In the genomic region with DNA sequence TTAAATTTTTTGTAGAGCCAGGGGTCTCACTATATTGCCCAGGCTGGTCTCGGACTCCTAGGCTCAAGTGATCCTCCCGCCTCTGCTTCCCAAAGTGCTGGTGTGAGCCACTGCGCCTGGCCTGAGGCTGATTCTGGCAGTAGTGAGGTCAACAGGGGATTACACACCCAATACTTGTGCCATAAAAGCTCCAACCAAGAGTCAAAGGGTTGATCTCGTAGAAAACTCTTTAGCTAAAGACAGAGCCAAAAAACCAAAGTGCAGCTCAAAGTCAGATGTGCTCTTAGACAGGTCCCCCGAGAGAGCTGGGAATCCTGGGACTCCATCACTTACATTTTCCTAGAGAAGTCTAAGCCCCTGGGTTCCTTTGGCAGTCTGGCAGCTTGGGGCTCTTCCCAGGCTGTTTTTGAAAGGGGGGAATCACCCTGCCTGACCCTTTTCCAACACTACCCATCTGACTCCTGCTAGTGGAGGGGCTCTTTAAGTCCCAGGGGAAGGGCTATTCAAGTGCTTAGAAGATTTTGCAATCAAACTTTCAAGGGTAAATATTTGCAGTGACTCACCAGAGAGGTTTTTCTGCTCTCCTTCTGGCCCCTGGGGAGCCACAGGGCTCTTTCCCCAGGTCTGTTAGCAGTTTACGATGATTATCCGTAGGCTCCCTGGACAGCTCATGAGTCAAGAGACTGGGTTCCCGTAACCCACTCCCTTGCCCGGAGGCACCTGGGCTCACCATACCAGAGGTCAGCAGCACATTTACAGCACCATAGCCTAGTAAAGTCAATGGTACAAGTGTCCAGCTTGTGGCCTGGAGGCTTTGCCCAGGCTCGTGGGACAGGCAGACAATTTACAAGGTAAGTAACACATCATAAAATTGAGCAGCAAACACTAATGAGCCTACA, we compare ENCODE assay signal across 1 cellular context.
TF ChIP-seq lines count a peak whose summit lies in the region.

No MANE protein-coding gene starts in this region.

TF ChIP-seq in HepG2, 621 proteins besides CTCF, POLR2A, EP300 and RAD21 (continued from another document and continues in another):
- TF ChIP-seq IKZF4 (CRISPR knock-in tag; IDR thresholded peaks at IDR 0.05; ENCODE audit: borderline replicate concordance, low read depth, not compliant biosample characterization) (no peak), KMT2B (CRISPR knock-in tag; IDR thresholded peaks at IDR 0.05) (peak; percentile 13; the same call in 1 of the 2 replicates), ZNF350 (CRISPR knock-in tag; IDR thresholded peaks at IDR 0.05; ENCODE audit: borderline replicate concordance, low read depth) (peak; percentile 82; the same call in 1 of the 2 replicates), ZNF567 (CRISPR knock-in tag; IDR thresholded peaks at IDR 0.05; ENCODE audit: borderline replicate concordance) (no peak), ZNF552 (CRISPR knock-in tag; IDR thresholded peaks at IDR 0.05; ENCODE audit: borderline replicate concordance) (no peak), MBNL3 (CRISPR knock-in tag; conservative IDR thresholded peaks at IDR 0.05) (no peak), ZNF407 (CRISPR knock-in tag; IDR thresholded peaks at IDR 0.05; ENCODE audit: not compliant biosample characterization) (no peak), ZNF549 (CRISPR knock-in tag; IDR thresholded peaks at IDR 0.05) (no peak), ZSCAN12 (CRISPR knock-in tag; IDR thresholded peaks at IDR 0.05) (no peak), FIP1L1 (IDR thresholded peaks at IDR 0.05; ENCODE audit: borderline replicate concordance, insufficient read depth, low read depth, low read length) (no peak), ZNF260 (CRISPR knock-in tag; IDR thresholded peaks at IDR 0.05; ENCODE audit: borderline replicate concordance, low read depth) (no peak), ZNF496 (CRISPR knock-in tag; IDR thresholded peaks at IDR 0.05; ENCODE audit: insufficient replicate concordance) (no peak), SP140L (CRISPR knock-in tag; IDR thresholded peaks at IDR 0.05; ENCODE audit: borderline replicate concordance) (no peak), AKAP8 (CRISPR knock-in tag; IDR thresholded peaks at IDR 0.05) (0 out of 2 replicates have a peak, but pooled peaks have one; percentile 24), YEATS4 (CRISPR knock-in tag; IDR thresholded peaks at IDR 0.05; ENCODE audit: borderline replicate concordance) (peak; percentile 47; the same call in 1 of the 2 replicates), ZNF510 (CRISPR knock-in tag; IDR thresholded peaks at IDR 0.05; ENCODE audit: low read depth) (peak; percentile 77; the same call in 1 of the 2 replicates), RCOR2 (CRISPR knock-in tag; IDR thresholded peaks at IDR 0.05) (peak; percentile 82), SNAPC5 (CRISPR knock-in tag; IDR thresholded peaks at IDR 0.05; ENCODE audit: borderline replicate concordance) (no peak), ZNF772 (CRISPR knock-in tag; IDR thresholded peaks at IDR 0.05) (peak; percentile 94), NFYC (CRISPR knock-in tag; IDR thresholded peaks at IDR 0.05) (no peak), ZBTB4 (CRISPR knock-in tag; IDR thresholded peaks at IDR 0.05; ENCODE audit: borderline replicate concordance) (0 out of 2 replicates have a peak, but pooled peaks have one; percentile 15), MAFK (conservative IDR thresholded peaks at IDR 0.05 in 1 of 2, IDR thresholded peaks at IDR 0.05 in 1 of 2; ENCODE audit: low read length in 2 of 2) (no peak), ZNF124 (CRISPR knock-in tag; IDR thresholded peaks at IDR 0.05) (peak; percentile 29; the same call in 1 of the 2 replicates), JDP2 (CRISPR knock-in tag; IDR thresholded peaks at IDR 0.05; ENCODE audit: borderline replicate concordance) (no peak), ZSCAN5A (CRISPR knock-in tag; IDR thresholded peaks at IDR 0.05; ENCODE audit: borderline replicate concordance) (no peak), MTA3 (CRISPR knock-in tag; IDR thresholded peaks at IDR 0.05) (no peak), ZNF337 (CRISPR knock-in tag; IDR thresholded peaks at IDR 0.05; ENCODE audit: borderline replicate concordance, low read depth) (no peak), HMG20B (CRISPR knock-in tag; conservative IDR thresholded peaks at IDR 0.05) (0 out of 2 replicates have a peak, but pooled peaks have one; percentile 33), FOXM1 (CRISPR knock-in tag; IDR thresholded peaks at IDR 0.05) (no peak), KAT8 (CRISPR knock-in tag; IDR thresholded peaks at IDR 0.05) (peak; percentile 69)
- TF ChIP-seq, protein P1, sequence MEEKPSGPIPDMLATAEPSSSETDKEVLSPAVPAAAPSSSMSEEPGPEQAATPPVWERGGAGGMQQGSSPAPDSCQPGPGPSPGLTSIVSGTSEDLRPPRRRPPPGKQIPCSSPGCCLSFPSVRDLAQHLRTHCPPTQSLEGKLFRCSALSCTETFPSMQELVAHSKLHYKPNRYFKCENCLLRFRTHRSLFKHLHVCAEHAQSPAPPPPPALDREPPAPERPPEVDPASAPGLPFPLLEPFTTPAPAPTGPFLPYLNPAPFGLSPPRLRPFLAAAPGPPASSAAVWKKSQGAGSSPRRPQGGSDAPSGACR (CRISPR knock-in tag; IDR thresholded peaks at IDR 0.05), result 0 out of 2 replicates have a peak, but pooled peaks have one; percentile 75
- TF ChIP-seq, protein P2, sequence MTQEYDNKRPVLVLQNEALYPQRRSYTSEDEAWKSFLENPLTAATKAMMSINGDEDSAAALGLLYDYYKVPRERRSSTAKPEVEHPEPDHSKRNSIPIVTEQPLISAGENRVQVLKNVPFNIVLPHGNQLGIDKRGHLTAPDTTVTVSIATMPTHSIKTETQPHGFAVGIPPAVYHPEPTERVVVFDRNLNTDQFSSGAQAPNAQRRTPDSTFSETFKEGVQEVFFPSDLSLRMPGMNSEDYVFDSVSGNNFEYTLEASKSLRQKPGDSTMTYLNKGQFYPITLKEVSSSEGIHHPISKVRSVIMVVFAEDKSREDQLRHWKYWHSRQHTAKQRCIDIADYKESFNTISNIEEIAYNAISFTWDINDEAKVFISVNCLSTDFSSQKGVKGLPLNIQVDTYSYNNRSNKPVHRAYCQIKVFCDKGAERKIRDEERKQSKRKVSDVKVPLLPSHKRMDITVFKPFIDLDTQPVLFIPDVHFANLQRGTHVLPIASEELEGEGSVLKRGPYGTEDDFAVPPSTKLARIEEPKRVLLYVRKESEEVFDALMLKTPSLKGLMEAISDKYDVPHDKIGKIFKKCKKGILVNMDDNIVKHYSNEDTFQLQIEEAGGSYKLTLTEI (CRISPR knock-in tag; conservative IDR thresholded peaks at IDR 0.05), result no peak
- TF ChIP-seq, protein P3, sequence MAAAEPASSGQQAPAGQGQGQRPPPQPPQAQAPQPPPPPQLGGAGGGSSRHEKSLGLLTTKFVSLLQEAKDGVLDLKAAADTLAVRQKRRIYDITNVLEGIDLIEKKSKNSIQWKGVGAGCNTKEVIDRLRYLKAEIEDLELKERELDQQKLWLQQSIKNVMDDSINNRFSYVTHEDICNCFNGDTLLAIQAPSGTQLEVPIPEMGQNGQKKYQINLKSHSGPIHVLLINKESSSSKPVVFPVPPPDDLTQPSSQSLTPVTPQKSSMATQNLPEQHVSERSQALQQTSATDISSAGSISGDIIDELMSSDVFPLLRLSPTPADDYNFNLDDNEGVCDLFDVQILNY (CRISPR knock-in tag; conservative IDR thresholded peaks at IDR 0.05), result no peak
